In genomic region chr3:149489060-149489690, GRCh38 we compare ENCODE assay signal across 12 cellular contexts. TPM values are rescaled to one million over a fixed set of nuclear protein-coding genes. Genes with fewer than 3 reads are reported as not detected.
A peak's percentile ranks its signal among the peaks of the same experiment; 100 is the strongest.
DNase-seq lines count a peak whose midpoint lies in the region; ATAC-seq and TF ChIP-seq lines count a peak whose summit lies in the region.
"Had no signal": no experiment of that assay in that cellular context is flagged by ENCODE, and none has a peak within 500 bp of the region (broad histone marks: within the 10 kb centered on the region; RNA-seq: fewer than 3 reads in every experiment).

No MANE protein-coding gene starts in this region.

- no peak for ATAC-seq in HG02623 (IDR thresholded peaks at IDR 0.05; ENCODE audit: unreplicated experiment)
- no peak for ATAC-seq in GM21360 (IDR thresholded peaks at IDR 0.05; ENCODE audit: unreplicated experiment)
- no peak for ATAC-seq in HG03520 (IDR thresholded peaks at IDR 0.05; ENCODE audit: unreplicated experiment)

- H3K27ac Mint-ChIP-seq in brain (no peak overlapping the region), neural crest cell (ENCODE audit: unreplicated experiment) (no peak overlapping the region)
- H3K27ac Mint-ChIP-seq: CD4-positive, CD25-positive, alpha-beta regulatory T cell had no signal

- H3K4me1 Mint-ChIP-seq in brain (peaks cover 7% of the 10 kb centered on the region), neural crest cell (no peaks in the 10 kb centered on the region)
- H3K4me1 Mint-ChIP-seq: CD4-positive, CD25-positive, alpha-beta regulatory T cell had no signal

- DNase-seq in NCI-H2081 (lab: John Stamatoyannopoulos, UW) (peak; percentile 23 to 32), NCI-H2081 treated with DMSO at 0.1 percent for 48 hours (lab: John Stamatoyannopoulos, UW) (no peak), neural crest cell (ENCODE audit: low read depth, low spot score) (no peak)
- DNase-seq in Jurkat, Clone E6-1 (ENCODE audit: low read depth, low spot score), result peak; percentile 11
- DNase-seq: CD4-positive, CD25-positive, alpha-beta regulatory T cell; posterior cingulate gyrus had no signal

- H3K36me3 Mint-ChIP-seq in brain, result no peaks in the 10 kb centered on the region
- H3K36me3 Mint-ChIP-seq in neural crest cell (ENCODE audit: low read depth), result no peaks in the 10 kb centered on the region
- H3K36me3 Mint-ChIP-seq: CD4-positive, CD25-positive, alpha-beta regulatory T cell had no signal

- H3K4me3 Mint-ChIP-seq in brain, result no peak overlapping the region
- H3K4me3 Mint-ChIP-seq in neural crest cell, result no peak overlapping the region
- H3K4me3 Mint-ChIP-seq: CD4-positive, CD25-positive, alpha-beta regulatory T cell had no signal

- H3K9me3 Mint-ChIP-seq in brain (no peaks in the 10 kb centered on the region), neural crest cell (no peaks in the 10 kb centered on the region)

- no peak overlapping the region for H3K4me3 ChIP-seq in Jurkat, Clone E6-1 (ENCODE audit: low read length)

- TF ChIP-seq CTCF in brain (conservative IDR thresholded peaks at IDR 0.05) (peak; percentile 36 to 52), neural crest cell (conservative IDR thresholded peaks at IDR 0.05) (peak; percentile 51)

- H3K27me3 Mint-ChIP-seq in brain, result peaks cover 12% of the 10 kb centered on the region
- peaks cover 23% of the 10 kb centered on the region for H3K27me3 Mint-ChIP-seq in neural crest cell (ENCODE audit: low read depth)

RNA-seq across cellular contexts. Expression of gene TM4SF4, which starts 14.7 kb away (rescaled TPM):
- not detected for polyA plus RNA-seq in Jurkat, Clone E6-1 (2012; ENCODE audit: insufficient read depth, insufficient read length)
- polyA plus RNA-seq in brain (ENCODE audit: insufficient read depth, low read depth, low replicate concordance), result not detected
- total RNA-seq in neural crest cell, result not detected in 2 replicates
- total RNA-seq: CD4-positive, CD25-positive, alpha-beta regulatory T cell; cerebellum; urinary bladder had no signal
- polyA plus RNA-seq: CD4-positive, CD25-positive, alpha-beta regulatory T cell had no signal

Comparison
In these comparisons a context has a peak if more than half of its experiments do, and no peak if none do; other contexts are left out.
1. DNase-seq: peak in NCI-H2081 (2 of 2) and Jurkat, Clone E6-1 (single experiment); none in NCI-H2081 treated with DMSO at 0.1 percent for 48 hours (single experiment) and neural crest cell (single experiment).